In genomic region chr16:66552288-66553143, GRCh38 we compare ENCODE assay signal across 1 cellular context.
TF ChIP-seq lines count a peak whose summit lies in the region.

CKLF (plus strand) TSS chr16:66552576; CDS start chr16:66552716, 140 bp downstream.

TF ChIP-seq in K562, 482 proteins besides CTCF, POLR2A, EP300 and RAD21 (continued from another document):
- TF ChIP-seq MGA (IDR thresholded peaks at IDR 0.05) (peak; percentile 100), ZNF253 (CRISPR knock-in tag; conservative IDR thresholded peaks at IDR 0.05) (no peak), TBP (optimal IDR thresholded peaks at IDR 0.05; ENCODE audit: low read depth, low read length) (peak; percentile 77), MXI1 (IDR thresholded peaks at IDR 0.05; ENCODE audit: low read depth, low read length) (no peak; the same call in 1 of the 2 replicates), KLF13 (tag; IDR thresholded peaks at IDR 0.05; ENCODE audit: borderline replicate concordance, low read depth) (peak; percentile 18; the same call in 1 of the 2 replicates), EP400 (IDR thresholded peaks at IDR 0.05) (peak; percentile 81), ZNF143 (CRISPR knock-in tag; IDR thresholded peaks at IDR 0.05) (peak; percentile 62), THAP7 (CRISPR knock-in tag; IDR thresholded peaks at IDR 0.05) (0 out of 2 replicates have a peak, but pooled peaks have one; percentile 42), SIRT6 (IDR thresholded peaks at IDR 0.05; ENCODE audit: low read depth, low read length) (no peak), NRF1 (conservative IDR thresholded peaks at IDR 0.05 in 1 of 2, IDR thresholded peaks at IDR 0.05 in 1 of 2) (peak; percentile 100), BRD9 (IDR thresholded peaks at IDR 0.05; ENCODE audit: low read depth, partially characterized antibody) (peak; percentile 45), SMARCE1 (IDR thresholded peaks at IDR 0.05) (peak; percentile 68), RBFOX2 (IDR thresholded peaks at IDR 0.05; ENCODE audit: low read depth, low read length) (peak; percentile 97), NFRKB (IDR thresholded peaks at IDR 0.05; ENCODE audit: low read depth) (peak; percentile 31), MCM7 (IDR thresholded peaks at IDR 0.05) (no peak), SMARCA5 (IDR thresholded peaks at IDR 0.05) (no peak), GTF2F1 (IDR thresholded peaks at IDR 0.05; ENCODE audit: low read depth, low read length) (peak; percentile 9; the same call in 1 of the 2 replicates), XRCC5 (IDR thresholded peaks at IDR 0.05; ENCODE audit: low read depth, low read length) (0 out of 2 replicates have a peak, but pooled peaks have one; percentile 25), CBX2 (IDR thresholded peaks at IDR 0.05; ENCODE audit: insufficient read depth, low read length, poor library complexity, severe bottlenecking) (no peak), POLR2AphosphoS5 (IDR thresholded peaks at IDR 0.05; ENCODE audit: control insufficient read depth, insufficient read depth, low read depth, low read length) (peak; percentile 77), ZBTB26 (CRISPR knock-in tag; IDR thresholded peaks at IDR 0.05) (peak; percentile 25; the same call in 1 of the 2 replicates), PHF20 (IDR thresholded peaks at IDR 0.05; ENCODE audit: partially characterized antibody) (peak; percentile 30), RBM34 (IDR thresholded peaks at IDR 0.05; ENCODE audit: borderline replicate concordance, insufficient read depth, low read length) (no peak), E2F4 (CRISPR knock-in tag; IDR thresholded peaks at IDR 0.05; ENCODE audit: low read depth) (peak; percentile 80), TRIM24 (IDR thresholded peaks at IDR 0.05) (peak in 1 of 2 experiments; percentile 54; a peak in 1 of 4 replicates), TEAD2 (tag; IDR thresholded peaks at IDR 0.05) (no peak), MYC (IDR thresholded peaks at IDR 0.05; ENCODE audit: low read depth, low read length) (peak; percentile 56), MYC (CRISPR knock-in tag; IDR thresholded peaks at IDR 0.05; ENCODE audit: borderline replicate concordance, low read depth) (0 out of 2 replicates have a peak, but pooled peaks have one; percentile 38), JUND (IDR thresholded peaks at IDR 0.05; ENCODE audit: borderline replicate concordance, low read depth, low read length) (0 out of 2 replicates have a peak, but pooled peaks have one; percentile 10), JUND (tag; IDR thresholded peaks at IDR 0.05; ENCODE audit: borderline replicate concordance, low read depth, low read length) (no peak; the same call in 2 of the 3 replicates), ETV5 (CRISPR knock-in tag; IDR thresholded peaks at IDR 0.05; ENCODE audit: low read depth) (peak; percentile 62; the same call in 1 of the 2 replicates), ARNT (IDR thresholded peaks at IDR 0.05) (peak in 1 of 2 experiments; percentile 85; a peak in 2 of 4 replicates), ZMIZ1 (IDR thresholded peaks at IDR 0.05; ENCODE audit: low read depth in 2 of 2, low read length in 2 of 2) (no peak), POLR2AphosphoS2 (IDR thresholded peaks at IDR 0.05; ENCODE audit: low read length) (peak; percentile 58; the same call in 1 of the 2 replicates)
